14 cellular contexts compared by ENCODE assay signal in the genomic region with DNA sequence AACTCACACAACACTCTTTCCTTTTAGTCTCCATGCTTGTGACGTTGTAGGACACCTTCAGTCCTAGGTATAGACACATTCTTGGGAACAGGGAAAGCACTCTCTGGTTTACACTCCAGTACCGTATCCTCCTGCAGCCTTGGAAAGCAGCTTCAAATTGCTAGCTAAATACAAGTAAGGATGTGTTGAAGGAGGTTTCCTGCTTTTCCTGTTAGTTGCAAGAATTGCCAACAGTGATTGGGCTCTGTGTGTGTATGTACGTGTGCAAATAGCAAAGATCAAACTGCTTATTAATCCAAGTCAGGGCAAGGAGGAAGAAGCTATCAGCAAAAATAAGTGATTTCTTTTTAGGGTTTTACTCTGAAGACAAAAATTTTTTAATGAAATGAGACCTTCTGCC. TPM values are rescaled to one million over a fixed set of nuclear protein-coding genes. Genes with fewer than 3 reads are reported as not detected.
DNase-seq lines count a peak whose midpoint lies in the region; ATAC-seq and TF ChIP-seq lines count a peak whose summit lies in the region.
"Had no signal": no experiment of that assay in that cellular context is flagged by ENCODE, and none has a peak within 500 bp of the region (broad histone marks: within the 10 kb centered on the region; RNA-seq: fewer than 3 reads in every experiment).

No MANE protein-coding gene starts in this region.

- TF ChIP-seq CTCF in H9 (conservative IDR thresholded peaks at IDR 0.05) (no peak), OCI-LY1 (IDR thresholded peaks at IDR 0.05; ENCODE audit: low read length) (no peak)

- H3K14ac ChIP-seq in H9 (ENCODE audit: insufficient read depth, low read length): no peak overlapping the region

- H4K20me1 ChIP-seq in H9 (ENCODE audit: control insufficient read depth, insufficient read depth, insufficient read length) (no peaks in the 10 kb centered on the region), OCI-LY1 (ENCODE audit: insufficient read depth, low read length) (no peaks in the 10 kb centered on the region)

- no peak overlapping the region for H2BK12ac ChIP-seq in H9 (ENCODE audit: insufficient read length, low read depth, low read length)

- H3K27ac ChIP-seq in H9 (ENCODE audit: insufficient read length, low read depth, low read length) (no peak overlapping the region), OCI-LY1 (ENCODE audit: low read depth, low read length, poor library complexity, severe bottlenecking) (peak overlapping the region; percentile 10)

- no peak overlapping the region for H4K5ac ChIP-seq in H9 (ENCODE audit: insufficient read length, low read depth, low read length)

- DNase-seq in H9: peak; percentile 2
- DNase-seq in adipocyte (ENCODE audit: low read depth): no peak
- DNase-seq in activated CD8-positive, alpha-beta memory T cell treated with anti-CD3 and anti-CD28 coated beads, Interleukin-2, amount 50 U/mL, for 48 hours: no peak
- DNase-seq in GF-D8 (lab: John Stamatoyannopoulos, UW): no peak
- DNase-seq: C1 segment of cervical spinal cord; Calu3; CD4-positive, alpha-beta memory T cell; COR-L47; DMS53; DMS79 treated with DMSO at 0.1 percent for 48 hours; H7 had no signal

- H3K4me2 ChIP-seq in H9 (ENCODE audit: insufficient read depth, insufficient read length, low read length) (no peak overlapping the region), OCI-LY1 (ENCODE audit: low read length) (no peak overlapping the region)

- H2BK20ac ChIP-seq in H9 (ENCODE audit: low read depth, low read length, poor library complexity, severe bottlenecking): no peak overlapping the region

- no peak overlapping the region for H3K4me3 Mint-ChIP-seq in H9
- H3K4me3 Mint-ChIP-seq: CD4-positive, alpha-beta memory T cell had no signal

- no peak overlapping the region for H2BK15ac ChIP-seq in H9 (ENCODE audit: low read depth, low read length)

- no peak overlapping the region for H4K8ac ChIP-seq in H9 (replicated peaks; ENCODE audit: insufficient read length, low read depth, low read length)

- no peaks in the 10 kb centered on the region for H3F3A ChIP-seq in OCI-LY1 (ENCODE audit: insufficient read depth, low read length)

- no CpG with 5 or more reads among the region's 3 CpGs for WGBS in H9 (ENCODE audit: extremely low coverage, insufficient read length, low lambda C conversion rate)

- H2AFZ ChIP-seq in H9 (ENCODE audit: low read length) (no peak overlapping the region), OCI-LY1 (ENCODE audit: low read length) (0 out of 2 replicates have a peak overlapping the region, but pooled peaks have one; percentile 21)

- H3K56ac ChIP-seq in H9 (ENCODE audit: insufficient read length, low read depth, low read length): no peak overlapping the region

- no peak overlapping the region for H3K27ac Mint-ChIP-seq in H9
- H3K27ac Mint-ChIP-seq: CD4-positive, alpha-beta memory T cell had no signal

- no peaks in the 10 kb centered on the region for H3K27me3 ChIP-seq in H9 (ENCODE audit: insufficient read depth, low read length)
- H3K27me3 ChIP-seq in OCI-LY1 (ENCODE audit: insufficient read depth, low read length): no peaks in the 10 kb centered on the region
- H3K27me3 ChIP-seq in adipocyte (replicated peaks; ENCODE audit: control insufficient read depth, insufficient read depth, low read length): no peaks in the 10 kb centered on the region

- no peak overlapping the region for H2BK120ac ChIP-seq in H9 (ENCODE audit: low read depth, low read length, poor library complexity, severe bottlenecking)

- peaks cover 9% of the 10 kb centered on the region; the same call in 1 of the 2 replicates for H3K27me3 Mint-ChIP-seq in H9 (ENCODE audit: low read depth)

- H3K36me3 ChIP-seq in OCI-LY1 (ENCODE audit: insufficient read depth, low read length): no peaks in the 10 kb centered on the region
- H3K36me3 ChIP-seq in adipocyte (ENCODE audit: control insufficient read depth, insufficient read depth, low read length, severe bottlenecking): no peaks in the 10 kb centered on the region

- no peaks in the 10 kb centered on the region for H3K79me1 ChIP-seq in H9 (ENCODE audit: insufficient read depth, low read depth, low read length, poor library complexity, severe bottlenecking)

- no peak overlapping the region for H4K91ac ChIP-seq in H9 (ENCODE audit: insufficient read length, low read depth, low read length)

- H2BK5ac ChIP-seq in H9 (ENCODE audit: insufficient read length, low read length): no peak overlapping the region

- no peaks in the 10 kb centered on the region for H3K79me2 ChIP-seq in H9 (ENCODE audit: insufficient read depth, low read length)
- H3K79me2 ChIP-seq in OCI-LY1 (ENCODE audit: insufficient read depth, low read length): no peaks in the 10 kb centered on the region

- H3K9me3 ChIP-seq in H9 (ENCODE audit: control insufficient read depth, low read depth, low read length): no peaks in the 10 kb centered on the region
- no peaks in the 10 kb centered on the region for H3K9me3 ChIP-seq in OCI-LY1 (ENCODE audit: low read length)
- H3K9me3 ChIP-seq in adipocyte (ENCODE audit: control insufficient read depth, low read length): no peaks in the 10 kb centered on the region

- H3K4me1 ChIP-seq in H9 (ENCODE audit: insufficient read depth, low read length) (peaks cover 3% of the 10 kb centered on the region; the same call in 1 of the 2 replicates), OCI-LY1 (ENCODE audit: insufficient read depth, low read length, severe bottlenecking) (peaks cover 50% of the 10 kb centered on the region), adipocyte (ENCODE audit: control insufficient read depth, insufficient read depth, low read length) (peaks cover 17% of the 10 kb centered on the region)

- H3K23ac ChIP-seq in H9 (ENCODE audit: insufficient read length, low read depth, low read length): no peak overlapping the region

- peaks cover 6 to 10% of the 10 kb centered on the region in 2 experiments for H3K4me1 Mint-ChIP-seq in H9
- H3K4me1 Mint-ChIP-seq: CD4-positive, alpha-beta memory T cell had no signal

- no peak for ATAC-seq in HG03139 (IDR thresholded peaks at IDR 0.05; ENCODE audit: unreplicated experiment)
- ATAC-seq: HCT116 had no signal

- H3K36me3 Mint-ChIP-seq in H9 (ENCODE audit: insufficient read depth in 1 of 3, low read depth in 3 of 3): no peaks in the 10 kb centered on the region
- H3K36me3 Mint-ChIP-seq: CD4-positive, alpha-beta memory T cell had no signal

- no peak overlapping the region for H3K4ac ChIP-seq in H9 (ENCODE audit: low read depth, low read length)

- H3K4me3 ChIP-seq in OCI-LY1 (ENCODE audit: low read depth, low read length, poor library complexity, severe bottlenecking): no peak overlapping the region
- peak overlapping the region; percentile 44 for H3K4me3 ChIP-seq in adipocyte (ENCODE audit: low read length)

- no peak overlapping the region for H3T11ph ChIP-seq in H9 (ENCODE audit: low read length)

- H3K9ac ChIP-seq in H9 (ENCODE audit: extremely low read depth, insufficient read length, low read length) (no peak overlapping the region), OCI-LY1 (ENCODE audit: low read length) (no peak overlapping the region), adipocyte (ENCODE audit: low read length) (no peak overlapping the region)

- H2AK5ac ChIP-seq in H9 (ENCODE audit: insufficient read length, low read length): no peak overlapping the region

- H3K23me2 ChIP-seq in H9 (ENCODE audit: insufficient read length, low read depth, low read length, poor library complexity, severe bottlenecking): no peaks in the 10 kb centered on the region

- H3K9me2 ChIP-seq in OCI-LY1 (ENCODE audit: low read depth, low read length): no peaks in the 10 kb centered on the region

- no peak overlapping the region for H3K18ac ChIP-seq in H9 (ENCODE audit: insufficient read length, low read depth, low read length)

- no peaks in the 10 kb centered on the region; a peak in 1 of 5 replicates for H3K9me3 Mint-ChIP-seq in H9

RNA-seq across cellular contexts. Expression of a gene that starts 37.0 kb away (rescaled TPM):
- total RNA-seq in H9 (2021): 232 and 256 TPM in 2 replicates
- total RNA-seq: Calu3 had no signal
